ENCODE assay signal across 1 cellular context in the genomic region with DNA sequence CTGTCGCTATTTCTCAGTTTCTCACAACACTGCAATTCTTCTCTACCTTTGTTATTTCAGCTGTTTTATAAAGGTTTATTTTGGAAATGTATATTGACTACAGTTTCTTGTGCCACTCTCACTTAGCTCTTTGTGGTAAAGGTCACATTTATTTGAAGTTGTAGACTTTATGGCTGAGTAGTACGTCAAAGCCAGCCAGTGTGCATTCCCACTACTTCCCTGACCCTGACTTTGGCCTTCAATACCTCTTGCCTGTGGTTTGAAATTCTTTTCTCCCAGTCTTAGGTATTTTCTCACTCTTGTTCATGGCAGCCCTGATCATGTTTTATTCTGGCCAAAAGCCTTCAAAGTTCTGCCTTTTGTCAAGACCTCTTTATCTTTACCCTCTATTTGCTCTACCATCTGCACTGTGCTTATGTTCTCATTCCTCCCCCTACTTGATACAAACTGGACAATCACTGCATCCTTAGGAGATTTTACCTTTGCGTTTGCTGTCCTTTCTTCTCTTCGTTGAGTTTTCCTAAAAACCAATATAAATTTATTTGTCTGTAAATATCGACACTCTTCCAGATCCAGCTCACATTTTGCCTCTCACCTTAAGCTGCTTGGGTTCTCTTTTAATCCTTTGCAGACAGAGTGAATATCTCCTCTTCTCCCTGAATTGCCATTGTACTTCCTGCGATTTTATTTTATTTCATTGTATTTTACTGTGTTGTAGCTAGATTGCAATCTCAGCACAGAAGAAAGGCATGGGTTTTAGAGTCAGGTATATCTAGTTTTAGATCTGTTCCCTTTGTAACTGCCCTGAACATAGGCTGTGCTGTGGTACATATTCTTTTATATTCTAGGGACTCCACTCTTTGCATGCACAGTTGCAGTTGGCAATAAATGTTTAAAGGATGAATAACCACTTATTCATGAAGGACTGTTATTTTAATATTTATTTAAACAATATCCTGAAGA.
TF ChIP-seq lines count a peak whose summit lies in the region.

No MANE protein-coding gene starts in this region.

TF ChIP-seq in IMR-90, 13 proteins besides CTCF, POLR2A, EP300 and RAD21:
- TF ChIP-seq, protein P1, sequence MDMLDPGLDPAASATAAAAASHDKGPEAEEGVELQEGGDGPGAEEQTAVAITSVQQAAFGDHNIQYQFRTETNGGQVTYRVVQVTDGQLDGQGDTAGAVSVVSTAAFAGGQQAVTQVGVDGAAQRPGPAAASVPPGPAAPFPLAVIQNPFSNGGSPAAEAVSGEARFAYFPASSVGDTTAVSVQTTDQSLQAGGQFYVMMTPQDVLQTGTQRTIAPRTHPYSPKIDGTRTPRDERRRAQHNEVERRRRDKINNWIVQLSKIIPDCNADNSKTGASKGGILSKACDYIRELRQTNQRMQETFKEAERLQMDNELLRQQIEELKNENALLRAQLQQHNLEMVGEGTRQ (IDR thresholded peaks at IDR 0.05; ENCODE audit: low read depth, low read length), result no peak
- TF ChIP-seq FOS (IDR thresholded peaks at IDR 0.05; ENCODE audit: low read depth, low read length), result no peak
- TF ChIP-seq ELK1 (IDR thresholded peaks at IDR 0.05; ENCODE audit: borderline replicate concordance, low read depth, low read length), result no peak
- TF ChIP-seq BHLHE40 (IDR thresholded peaks at IDR 0.05; ENCODE audit: low read depth, low read length), result no peak
- TF ChIP-seq CHD1 (IDR thresholded peaks at IDR 0.05; ENCODE audit: low read depth, low read length), result no peak
- no peak for TF ChIP-seq MAFK (IDR thresholded peaks at IDR 0.05; ENCODE audit: low read depth, low read length)
